27 cellular contexts compared by ENCODE assay signal in genomic region chr10:79427965-79428364, GRCh38.
"Had no signal": no experiment of that assay in that cellular context is flagged by ENCODE, and none has a peak within 500 bp of the region (broad histone marks: within the 10 kb centered on the region; RNA-seq: fewer than 3 reads in every experiment).

No MANE protein-coding gene starts in this region.

- DNase-seq: dermis blood vessel endothelial cell; dorsolateral prefrontal cortex; effector CD8-positive, alpha-beta T cell; effector memory CD8-positive, alpha-beta T cell; endodermal cell; erythroblast; esophagus squamous epithelium; foreskin fibroblast; foreskin melanocyte; gastrocnemius medialis; glutamatergic neuron; head of caudate nucleus; heart right ventricle; hippocampal formation; left cardiac atrium; left ventricle myocardium superior; lower lobe of right lung; mesenchymal stem cell; mucosa of descending colon; naive B cell; naive thymus-derived CD8-positive, alpha-beta T cell had no signal

- H3K4me3 ChIP-seq: coronary artery, dorsolateral prefrontal cortex, esophagus squamous epithelium, gastrocnemius medialis, heart right ventricle, left lung, lower lobe of right lung, mucosa of descending colon had no signal

- H3K27me3 ChIP-seq: dorsolateral prefrontal cortex, esophagus squamous epithelium, gastrocnemius medialis, heart right ventricle, left lung had no signal

- H3K27ac ChIP-seq: coronary artery, epithelial cell of prostate, esophagus squamous epithelium, heart right ventricle, left lung, lower lobe of right lung had no signal

- H3K9me3 ChIP-seq: esophagus squamous epithelium, gastrocnemius medialis, heart right ventricle, left lung, lower lobe of right lung, mucosa of descending colon had no signal

- FAIRE-seq: islet of Langerhans, keratinocyte had no signal

- ATAC-seq: effector memory CD8-positive, alpha-beta T cell; esophagus mucosa; gastrocnemius medialis; heart right ventricle; left cardiac atrium; left lung; left ventricle myocardium superior; lower lobe of right lung; mucosa of descending colon; naive thymus-derived CD8-positive, alpha-beta T cell had no signal
